31 cellular contexts compared by ENCODE assay signal in the genomic region with DNA sequence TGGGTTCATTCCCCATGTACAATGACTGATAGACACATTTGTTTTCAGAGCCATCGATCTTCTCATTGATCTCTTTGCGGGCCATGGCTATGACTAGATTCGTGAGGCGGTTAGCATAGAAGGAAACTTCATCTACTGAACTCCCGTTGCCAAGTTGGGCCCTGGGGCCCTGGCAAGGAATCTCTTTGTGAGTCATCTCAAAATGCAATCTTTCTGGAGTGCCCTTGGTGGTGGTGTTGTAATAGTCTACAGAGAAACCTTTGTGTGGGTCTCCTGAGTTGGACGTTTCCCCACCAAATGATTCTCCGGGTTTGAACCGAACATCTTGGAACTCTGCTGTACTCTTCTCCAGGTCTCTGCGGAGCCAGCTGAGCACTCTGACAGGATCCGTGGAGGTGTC.
"Had no signal": no experiment of that assay in that cellular context is flagged by ENCODE, and none has a peak within 500 bp of the region (broad histone marks: within the 10 kb centered on the region; RNA-seq: fewer than 3 reads in every experiment).

No MANE protein-coding gene starts in this region.

- H3K27me3 ChIP-seq: brain microvascular endothelial cell had no signal

- H3K4me2 ChIP-seq: PC-9 had no signal

- FAIRE-seq: K562, RCC 7860 had no signal

- H3K36me3 ChIP-seq: brain microvascular endothelial cell, WERI-Rb-1 had no signal

- H3K27ac ChIP-seq: brain microvascular endothelial cell, PC-9, SK-N-MC, WERI-Rb-1 had no signal

- H3K4me3 Mint-ChIP-seq: activated CD4-positive, alpha-beta memory T cell treated with anti-CD3 and anti-CD28 coated beads, Interleukin-2, amount 10 ng/mL, durations not matched to agents 7 days and 5 days; activated naive CD8-positive, alpha-beta T cell treated with anti-CD3 and anti-CD28 coated beads for 36 hours; activated T-cell treated with anti-CD3 and anti-CD28 coated beads, Interleukin-2, amount 50 U/mL, for 72 hours; activated T-helper 17 cell treated with anti-CD3 and anti-CD28 coated beads, Interleukin-2, amount 50 U/mL, for 72 hours had no signal

- H3K4me3 ChIP-seq: K562, PC-9, SK-N-MC had no signal

- H3K4me1 Mint-ChIP-seq: activated CD4-positive, alpha-beta memory T cell treated with anti-CD3 and anti-CD28 coated beads, Interleukin-2, amount 10 ng/mL, durations not matched to agents 7 days and 5 days; activated naive CD8-positive, alpha-beta T cell treated with anti-CD3 and anti-CD28 coated beads for 36 hours; activated T-helper 17 cell treated with anti-CD3 and anti-CD28 coated beads, Interleukin-2, amount 50 U/mL, for 72 hours had no signal

- H3K27me3 Mint-ChIP-seq: activated naive CD8-positive, alpha-beta T cell treated with anti-CD3 and anti-CD28 coated beads for 36 hours; activated T-helper 17 cell treated with anti-CD3 and anti-CD28 coated beads, Interleukin-2, amount 50 U/mL, for 72 hours had no signal

- ATAC-seq: activated T-cell treated with anti-CD3 and anti-CD28 coated beads, Interleukin-2, amount 50 U/mL, for 72 hours; activated T-helper 17 cell treated with anti-CD3 and anti-CD28 coated beads, Interleukin-2, amount 50 U/mL, for 72 hours; K562 had no signal

- H3K27ac Mint-ChIP-seq: activated CD4-positive, alpha-beta memory T cell treated with anti-CD3 and anti-CD28 coated beads, Interleukin-2, amount 10 ng/mL, durations not matched to agents 7 days and 5 days; activated naive CD8-positive, alpha-beta T cell treated with anti-CD3 and anti-CD28 coated beads for 36 hours; activated T-cell treated with anti-CD3 and anti-CD28 coated beads, Interleukin-2, amount 50 U/mL, for 72 hours; activated T-helper 17 cell treated with anti-CD3 and anti-CD28 coated beads, Interleukin-2, amount 50 U/mL, for 72 hours had no signal

- H2AFZ ChIP-seq: PC-9 had no signal

- DNase-seq: activated CD4-positive, alpha-beta memory T cell treated with anti-CD3 and anti-CD28 coated beads, Interleukin-2, amount 10 ng/mL, durations not matched to agents 7 days and 5 days; activated CD4-positive, alpha-beta T cell treated with anti-CD3 and anti-CD28 coated beads for 1 hour; activated CD4-positive, alpha-beta T cell treated with anti-CD3 and anti-CD28 coated beads for 48 hours; activated CD4-positive, CD25-positive, alpha-beta regulatory T cell; activated effector memory CD4-positive, alpha-beta T cell treated with anti-CD3 and anti-CD28 coated beads, Interleukin-2, amount 50 U/mL, for 16 hours; activated naive CD4-positive, alpha-beta T cell; activated naive CD4-positive, alpha-beta T cell treated with anti-CD3 and anti-CD28 coated beads, Interleukin-2, amount 50 U/mL, for 16 hours; activated naive CD8-positive, alpha-beta T cell treated with anti-CD3 and anti-CD28 coated beads for 36 hours; activated T-cell treated with anti-CD3 and anti-CD28 coated beads, Interleukin-2, amount 50 U/mL, for 1 hour; activated T-cell treated with anti-CD3 and anti-CD28 coated beads, Interleukin-2, amount 50 U/mL, for 72 hours; amniotic stem cell; aorta; brain microvascular endothelial cell; central memory CD4-positive, alpha-beta T cell; MM.1S; MV-4-11; NCI-H1092; NCI-H1436 treated with DMSO at 0.1 percent for 48 hours; NCI-H1694 treated with DMSO at 0.1 percent for 48 hours; NCI-H2029; NCI-H345; NCI-H524 treated with DMSO at 0.1 percent for 48 hours; NK-92 treated with Interleukin-12 subunit alpha and Interleukin-12 subunit beta, amount 100 ng/mL, for 24 hours; Right ventricle myocardium superior; T1000; WERI-Rb-1 had no signal

- H3K9me3 Mint-ChIP-seq: activated CD4-positive, alpha-beta memory T cell treated with anti-CD3 and anti-CD28 coated beads, Interleukin-2, amount 10 ng/mL, durations not matched to agents 7 days and 5 days; activated naive CD8-positive, alpha-beta T cell treated with anti-CD3 and anti-CD28 coated beads for 36 hours; activated T-cell treated with anti-CD3 and anti-CD28 coated beads, Interleukin-2, amount 50 U/mL, for 72 hours; activated T-helper 17 cell treated with anti-CD3 and anti-CD28 coated beads, Interleukin-2, amount 50 U/mL, for 72 hours had no signal

- H3K36me3 Mint-ChIP-seq: activated naive CD8-positive, alpha-beta T cell treated with anti-CD3 and anti-CD28 coated beads for 36 hours had no signal
